13 cellular contexts compared by ENCODE assay signal in genomic region chr11:114281388-114281956, GRCh38. TPM values are rescaled to one million over a fixed set of nuclear protein-coding genes. Genes with fewer than 3 reads are reported as not detected.
A peak's percentile ranks its signal among the peaks of the same experiment; 100 is the strongest.
DNase-seq lines count a peak whose midpoint lies in the region; ATAC-seq and TF ChIP-seq lines count a peak whose summit lies in the region.
"Had no signal": no experiment of that assay in that cellular context is flagged by ENCODE, and none has a peak within 500 bp of the region (broad histone marks: within the 10 kb centered on the region; RNA-seq: fewer than 3 reads in every experiment).

No MANE protein-coding gene starts in this region.

- H3K27ac ChIP-seq in heart right ventricle = peak overlapping the region in 7 of 10 donors; percentile 18 to 79 (median 58)
- no peak overlapping the region for H3K27ac ChIP-seq in right cardiac atrium (ENCODE audit: low read length)
- H3K27ac ChIP-seq in esophagus (ENCODE audit: low read depth in 2 of 2, low read length in 1 of 2) = peak overlapping the region; percentile 40 to 52
- H3K27ac ChIP-seq in vagina = peak overlapping the region; percentile 76
- H3K27ac ChIP-seq: cardiac muscle cell, parathyroid adenoma had no signal

- no peak for ATAC-seq in heart right ventricle
- no peak for ATAC-seq in right cardiac atrium

- H3K4me3 ChIP-seq in heart right ventricle (no peak overlapping the region), right cardiac atrium (ENCODE audit: low read length) (no peak overlapping the region), esophagus (ENCODE audit: low read depth in 1 of 2, low read length in 2 of 2) (no peak overlapping the region), neuron (ENCODE audit: low read length) (no peak overlapping the region), vagina (no peak overlapping the region)
- H3K4me3 ChIP-seq: cardiac muscle cell had no signal

- no peak for TF ChIP-seq POLR2A in vagina (IDR thresholded peaks at IDR 0.05)

- 83 to 85% methylated on average over 1 of the region's 1 CpG for WGBS in heart right ventricle, 2 donors
- 76% methylated on average over 1 of the region's 1 CpG for WGBS in right cardiac atrium
- 45 to 67% methylated on average over 1 of the region's 1 CpG for WGBS in esophagus, 2 donors

- H3K27me3 ChIP-seq in heart right ventricle (no peaks in the 10 kb centered on the region), right cardiac atrium (ENCODE audit: control insufficient read depth, insufficient read depth) (no peaks in the 10 kb centered on the region), esophagus (ENCODE audit: control insufficient read depth in 1 of 2, insufficient read depth in 2 of 2, low read length in 2 of 2) (no peaks in the 10 kb centered on the region), neuron (ENCODE audit: insufficient read depth, low read length) (peaks cover 7% of the 10 kb centered on the region), vagina (no peaks in the 10 kb centered on the region)

- H3K4me1 ChIP-seq in heart right ventricle = peaks cover 4 to 30% (median 21%) of the 10 kb centered on the region in 9 donors
- peaks cover 9% of the 10 kb centered on the region for H3K4me1 ChIP-seq in right cardiac atrium (ENCODE audit: control insufficient read depth, insufficient read depth, low read length)
- peaks cover 4 to 12% of the 10 kb centered on the region in 2 donors for H3K4me1 ChIP-seq in esophagus (ENCODE audit: control insufficient read depth in 2 of 2, insufficient read depth in 2 of 2, low read length in 1 of 2)
- peaks cover 2% of the 10 kb centered on the region for H3K4me1 ChIP-seq in neuron (ENCODE audit: insufficient read depth, low read length)
- H3K4me1 ChIP-seq in vagina = peaks cover 27% of the 10 kb centered on the region
- H3K4me1 ChIP-seq: parathyroid adenoma had no signal

- intact Hi-C loops in heart right ventricle (cut with DNase I) = loop anchor here in 6 of 10 donors (2.0 to 10.0 kb wide), 8 partner anchors 36 to 481 kb away; partner anchors contain the start of genes C11orf71 (in 1 of the 6), RBM7 (in 1 of the 6) and REXO2 (in 1 of the 6)
- intact Hi-C loops in right cardiac atrium (cut with DNase I) = loop anchor here in 1 of 4 donors (10.0 kb wide), 1 partner anchor 63 kb away; no protein-coding TSS in a partner anchor
- intact Hi-C loops in vagina (cut with DNase I) = no loop called here

- TF ChIP-seq CTCF in heart right ventricle (IDR thresholded peaks at IDR 0.05) (no peak), vagina (IDR thresholded peaks at IDR 0.05) (no peak)

- no peak for DNase-seq in heart right ventricle
- no peak for DNase-seq in right cardiac atrium
- peak in 1 of 2 donors; percentile 81 for DNase-seq in vagina (ENCODE audit: extremely low spot score in 2 of 2)
- DNase-seq in HUDEP-2 (lab: John Stamatoyannopoulos, UW; ENCODE audit: unreplicated experiment in 76 of 76) = no peak
- DNase-seq in NCI-H2107 (lab: John Stamatoyannopoulos, UW) = no peak
- no peak for DNase-seq in GF-D8 (lab: John Stamatoyannopoulos, UW)
- DNase-seq: activated CD4-positive, alpha-beta T cell treated with anti-CD3 and anti-CD28 coated beads for 1 hour; activated naive CD4-positive, alpha-beta T cell treated with anti-CD3 and anti-CD28 coated beads, Interleukin-2, amount 10 ng/mL, durations not matched to agents 7 days and 5 days had no signal

- H3K9me3 ChIP-seq in heart right ventricle (no peaks in the 10 kb centered on the region), right cardiac atrium (ENCODE audit: control insufficient read depth, low read length) (no peaks in the 10 kb centered on the region), esophagus (ENCODE audit: control insufficient read depth in 2 of 2, insufficient read depth in 1 of 2, low read depth in 1 of 2, low read length in 1 of 2) (no peaks in the 10 kb centered on the region), neuron (ENCODE audit: low read length) (no peaks in the 10 kb centered on the region), vagina (no peaks in the 10 kb centered on the region)

- H3K36me3 ChIP-seq in heart right ventricle = no peaks in the 10 kb centered on the region
- no peaks in the 10 kb centered on the region for H3K36me3 ChIP-seq in esophagus (ENCODE audit: control insufficient read depth in 2 of 2, insufficient read depth in 2 of 2, low read length in 1 of 2)
- no peaks in the 10 kb centered on the region for H3K36me3 ChIP-seq in neuron (ENCODE audit: insufficient read depth, low read length)
- no peaks in the 10 kb centered on the region for H3K36me3 ChIP-seq in vagina
- H3K36me3 ChIP-seq: cardiac muscle cell had no signal

- H2AFZ ChIP-seq in neuron (ENCODE audit: low read depth, low read length) = peak overlapping the region; percentile 29
- H2AFZ ChIP-seq: parathyroid adenoma had no signal

RNA-seq across cellular contexts. Expression of gene NNMT, which starts 14.7 kb away (rescaled TPM):
- total RNA-seq in heart right ventricle (100 to 1,000 TPM in 1 of 10 donors, 10 to 100 TPM in 8, 1 to 10 TPM in 1; 6.9 to 111 (median 19.8) TPM), right cardiac atrium (100 to 1,000 TPM in 1 of 4 donors, 10 to 100 TPM in 3; 16.8 to 183 (median 50.8) TPM), vagina (898 TPM)
- polyA plus RNA-seq in heart right ventricle (100 to 1,000 TPM in 1 of 2 donors, 10 to 100 TPM in 1; 83.2 to 114 TPM), right cardiac atrium (56.9 TPM), esophagus (10 to 100 TPM; 23.5 to 69.1 TPM)
- total RNA-seq: cardiac muscle cell, endodermal cell had no signal
